In genomic region chr1:72281637-72282270, GRCh38 we compare ENCODE assay signal across 9 cellular contexts. TPM values are rescaled to one million over a fixed set of nuclear protein-coding genes. Genes with fewer than 3 reads are reported as not detected.
DNase-seq lines count a peak whose midpoint lies in the region; ATAC-seq, FAIRE-seq and TF ChIP-seq lines count a peak whose summit lies in the region.
"Had no signal": no experiment of that assay in that cellular context is flagged by ENCODE, and none has a peak within 500 bp of the region (broad histone marks: within the 10 kb centered on the region; RNA-seq: fewer than 3 reads in every experiment).

No MANE protein-coding gene starts in this region.

- no peaks in the 10 kb centered on the region for H3K36me3 ChIP-seq in transverse colon

- no peak for FAIRE-seq in urothelium cell line (lab: Jason Lieb, UNC)
- FAIRE-seq: endometrium had no signal

- no peaks in the 10 kb centered on the region for H3K9me3 ChIP-seq in transverse colon

- peaks cover 20% of the 10 kb centered on the region for H3K4me1 Mint-ChIP-seq in activated naive CD8-positive, alpha-beta T cell treated with anti-CD3 and anti-CD28 coated beads, Interleukin-2, amount 50 U/mL, for 24 hours

- peaks cover 3% of the 10 kb centered on the region for H3K9me3 Mint-ChIP-seq in activated naive CD8-positive, alpha-beta T cell treated with anti-CD3 and anti-CD28 coated beads, Interleukin-2, amount 50 U/mL, for 24 hours

- H3K27me3 Mint-ChIP-seq in activated naive CD8-positive, alpha-beta T cell treated with anti-CD3 and anti-CD28 coated beads, Interleukin-2, amount 50 U/mL, for 24 hours = peaks cover 25% of the 10 kb centered on the region

- intact Hi-C loops in transverse colon (cut with DNase I; ENCODE audit: low total_unique reads) = loop anchor here (5.0 kb wide), 1 partner anchor 99 kb away; no protein-coding TSS in a partner anchor

- peaks cover 0 to 16% (median 7%) of the 10 kb centered on the region in 4 donors for H3K4me1 ChIP-seq in transverse colon

- in situ Hi-C loops in transverse colon (cut with MboI; ENCODE audit: low pct_ligation_motif_present in 1 of 4, low pct_unique_long_range_greater_than_20kb in 1 of 4, low sequenced_read_pairs in 3 of 4) = no loop called here

- peaks cover 3% of the 10 kb centered on the region for H3K36me3 Mint-ChIP-seq in activated naive CD8-positive, alpha-beta T cell treated with anti-CD3 and anti-CD28 coated beads, Interleukin-2, amount 50 U/mL, for 24 hours (ENCODE audit: low read depth)

- 5 to 8% methylated on average over 9 to 10 of the region's 10 CpGs for WGBS in transverse colon (ENCODE audit: low coverage in 1 of 2), 2 donors

- DNase-seq in AG09309 (ENCODE audit: low read depth) (no peak), HCEC 1CT (peak; percentile 26), kidney tubule cell (ENCODE audit: low spot score) (peak; percentile 49), transverse colon (no peak), urothelium cell line (ENCODE audit: low spot score) (no peak)
- DNase-seq in activated naive CD8-positive, alpha-beta T cell treated with anti-CD3 and anti-CD28 coated beads, Interleukin-2, amount 50 U/mL, for 24 hours = peak; percentile 2
- DNase-seq in stimulated activated CD4-positive, alpha-beta T cell treated with anti-CD3 and anti-CD28 coated beads, Interleukin-4, amount 100 ng/mL, for 24 hours = no peak

- TF ChIP-seq CTCF in AG09309 (IDR thresholded peaks at IDR 0.05; ENCODE audit: control insufficient read depth, insufficient read depth, low read depth, low read length, missing control alignments) (no peak), transverse colon (IDR thresholded peaks at IDR 0.05) (no peak)

- no peak overlapping the region for H3K4me3 Mint-ChIP-seq in activated naive CD8-positive, alpha-beta T cell treated with anti-CD3 and anti-CD28 coated beads, Interleukin-2, amount 50 U/mL, for 24 hours

- H3K27ac Mint-ChIP-seq in activated naive CD8-positive, alpha-beta T cell treated with anti-CD3 and anti-CD28 coated beads, Interleukin-2, amount 50 U/mL, for 24 hours = peak overlapping the region; percentile 62

- peak overlapping the region; percentile 79 to 94 (median 87) for H3K27ac ChIP-seq in transverse colon

- H3K27me3 ChIP-seq in transverse colon = peaks cover 40% of the 10 kb centered on the region

- H3K4me3 ChIP-seq in AG09309 (ENCODE audit: control insufficient read depth, low read depth, low read length) = peak overlapping the region; percentile 79
- H3K4me3 ChIP-seq in transverse colon = peak overlapping the region; percentile 18 to 55 (median 42)

- ATAC-seq in activated naive CD8-positive, alpha-beta T cell treated with anti-CD3 and anti-CD28 coated beads, Interleukin-2, amount 50 U/mL, for 24 hours = no peak
- no peak for ATAC-seq in GM18505 (IDR thresholded peaks at IDR 0.05; ENCODE audit: unreplicated experiment)

- TF ChIP-seq POLR2A in transverse colon (IDR thresholded peaks at IDR 0.05) = no peak
- no peak for TF ChIP-seq POLR2A in GM18505 (IDR thresholded peaks at IDR 0.05; ENCODE audit: borderline replicate concordance, extremely low read depth, insufficient read depth, insufficient read length)

- TF ChIP-seq EP300 in transverse colon (IDR thresholded peaks at IDR 0.05; ENCODE audit: low read depth) = no peak

RNA-seq across cellular contexts. Expression of gene NEGR1, which starts 0.6 kb away (rescaled TPM):
- 10 to 100 TPM in 1 of 4 donors, 1 to 10 TPM in 3; 7.0 to 10.0 (median 8.1) TPM for total RNA-seq in transverse colon

Comparison
In these comparisons a context has a peak if more than half of its experiments do, and no peak if none do; other contexts are left out.
1. DNase-seq: peak in HCEC 1CT (single experiment), activated naive CD8-positive, alpha-beta T cell treated with anti-CD3 and anti-CD28 coated beads, Interleukin-2, amount 50 U/mL, for 24 hours (single experiment) and kidney tubule cell (single experiment); none in AG09309 (single experiment), transverse colon (single experiment), urothelium cell line (single experiment) and stimulated activated CD4-positive, alpha-beta T cell treated with anti-CD3 and anti-CD28 coated beads, Interleukin-4, amount 100 ng/mL, for 24 hours (single experiment).